Comparison of ENCODE assay signal across 8 cellular contexts in the genomic region with DNA sequence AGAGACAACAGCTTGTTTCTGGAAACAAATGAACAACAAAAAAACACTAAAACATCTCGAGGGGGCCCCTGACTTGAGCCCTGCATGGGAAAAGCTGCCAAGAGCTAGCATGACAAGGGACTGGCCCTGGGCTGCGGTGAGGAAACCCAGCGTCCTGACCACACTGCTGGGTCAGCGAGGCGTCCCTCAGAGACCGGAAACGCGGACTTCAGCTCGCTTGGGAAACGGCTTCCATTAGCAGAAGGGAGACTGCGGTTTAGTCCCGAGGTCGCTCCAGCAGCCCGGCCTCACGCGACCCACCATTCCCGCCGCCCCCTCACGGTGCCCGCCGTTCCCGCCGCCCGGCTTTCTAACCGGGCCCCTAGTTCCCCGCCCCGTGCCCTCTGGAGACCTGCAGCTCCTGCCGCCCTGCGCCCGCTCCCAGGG. TPM values are rescaled to one million over a fixed set of nuclear protein-coding genes. Genes with fewer than 3 reads are reported as not detected.
DNase-seq lines count a peak whose midpoint lies in the region; ATAC-seq and TF ChIP-seq lines count a peak whose summit lies in the region.

No MANE protein-coding gene starts in this region.

- H3K4me1 ChIP-seq in Peyer's patch = peaks cover 0 to 13% (median 7%) of the 10 kb centered on the region in 4 donors

- H3K9me3 ChIP-seq in Peyer's patch (no peaks in the 10 kb centered on the region), iPS-18c (ENCODE audit: control insufficient read depth, insufficient read depth, low read length) (no peaks in the 10 kb centered on the region)

- ATAC-seq in GM18511 (IDR thresholded peaks at IDR 0.05; ENCODE audit: unreplicated experiment) = peak; percentile 45
- peak; percentile 30 for ATAC-seq in HG02981 (IDR thresholded peaks at IDR 0.05; ENCODE audit: unreplicated experiment)
- peak; percentile 80 for ATAC-seq in sciatic nerve

- H3K36me3 ChIP-seq in Peyer's patch = no peaks in the 10 kb centered on the region

- DNase-seq in Ammon's horn (ENCODE audit: low spot score) = peak; percentile 81
- peak in 2 of 3 donors; percentile 51 to 83 for DNase-seq in Peyer's patch
- peak; percentile 12 to 36 for DNase-seq in T47D (ENCODE audit: low read depth in 1 of 2, low spot score in 1 of 2)
- peak; percentile 85 for DNase-seq in sciatic nerve (ENCODE audit: low spot score)
- no peak for DNase-seq in effector CD8-positive, alpha-beta T cell (lab: John Stamatoyannopoulos, UW)

- TF ChIP-seq POLR2A in Peyer's patch (IDR thresholded peaks at IDR 0.05) = no peak

- H3K4me3 ChIP-seq in Peyer's patch (peak overlapping the region; percentile 76 to 92 (median 80)), iPS-18c (ENCODE audit: insufficient read depth, low read depth, low read length) (peak overlapping the region; percentile 85)

- H3K27ac ChIP-seq in Peyer's patch = peak overlapping the region; percentile 86 to 98 (median 96)

- in situ Hi-C loops in T47D (cut with HindIII; ENCODE audit: low pct_unique_long_range_greater_than_20kb, low sequenced_read_pairs) = no loop called here

- no peak for TF ChIP-seq CTCF in Peyer's patch (IDR thresholded peaks at IDR 0.05)

- intact Hi-C loops in sciatic nerve (cut with DNase I) = no loop called here

- no peaks in the 10 kb centered on the region for H3K27me3 ChIP-seq in Peyer's patch

RNA-seq across cellular contexts. Expression of a gene that starts 0.6 kb away (rescaled TPM):
- 1 to 10 TPM; 2.5 to 6.7 (median 4.4) TPM for total RNA-seq in Peyer's patch
- 5.2 TPM for total RNA-seq in sciatic nerve

RNA-seq across cellular contexts. Expression of a gene that starts 0.8 kb away (rescaled TPM):
- total RNA-seq in Peyer's patch = 10 to 100 TPM in 3 of 4 donors, 1 to 10 TPM in 1; 7.9 to 24.8 (median 17.4) TPM
- 6.4 TPM for total RNA-seq in sciatic nerve

Comparison
In these comparisons a context has a peak if more than half of its experiments do, and no peak if none do; other contexts are left out.
1. ATAC-seq: peak in every context shown above with its lines; median percentile 80 in sciatic nerve; 45 in GM18511; 30 in HG02981.